Comparison of ENCODE assay signal across 21 cellular contexts in the genomic region with DNA sequence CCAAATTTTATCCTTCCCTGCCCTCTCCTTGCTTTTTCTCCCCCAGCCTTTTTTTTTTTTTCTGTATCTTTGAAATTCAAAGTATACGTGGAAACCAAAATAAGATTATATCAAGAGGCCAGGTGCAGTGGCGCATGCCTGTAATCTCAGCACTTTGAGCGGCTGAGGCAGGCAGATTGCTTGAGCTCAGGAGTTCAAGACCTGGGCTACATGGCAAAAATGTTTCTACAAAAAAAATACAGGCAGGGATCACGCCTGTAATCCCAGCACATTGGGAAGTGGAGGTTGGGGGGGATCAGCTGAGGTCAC. TPM values are rescaled to one million over a fixed set of nuclear protein-coding genes. Genes with fewer than 3 reads are reported as not detected.
DNase-seq lines count a peak whose midpoint lies in the region; ATAC-seq, FAIRE-seq and TF ChIP-seq lines count a peak whose summit lies in the region.
"Had no signal": no experiment of that assay in that cellular context is flagged by ENCODE, and none has a peak within 500 bp of the region (broad histone marks: within the 10 kb centered on the region; RNA-seq: fewer than 3 reads in every experiment).

No MANE protein-coding gene starts in this region.

- 56 to 70% (median 61%) methylated on average over 4 of the region's 4 CpGs for WGBS in psoas muscle, 3 donors

- no peak overlapping the region for H3K27ac ChIP-seq in astrocyte (ENCODE audit: low read depth, low read length)
- peak overlapping the region; percentile 53 for H3K27ac ChIP-seq in psoas muscle
- H3K27ac ChIP-seq: C4-2B had no signal

- H3K79me2 ChIP-seq in astrocyte (ENCODE audit: insufficient read depth, low read length): no peaks in the 10 kb centered on the region

- H3K4me3 Mint-ChIP-seq in astrocyte (ENCODE audit: unreplicated experiment): no peak overlapping the region
- H3K4me3 Mint-ChIP-seq in mesothelial cell of epicardium: no peak overlapping the region

- no peak overlapping the region for H3K9ac ChIP-seq in astrocyte (ENCODE audit: low read length)

- DNase-seq in astrocyte (ENCODE audit: low read depth) (no peak), mesothelial cell of epicardium (ENCODE audit: low spot score in 2 of 2, unreplicated experiment in 2 of 2) (no peak), psoas muscle (no peak), NCI-H146 (lab: John Stamatoyannopoulos, UW) (no peak), GM10266 (ENCODE audit: extremely low spot score) (no peak), middle frontal gyrus (ENCODE audit: extremely low spot score, low spot score) (no peak), GM13976 (ENCODE audit: low spot score) (no peak)
- DNase-seq: BE2C; CD4-positive, alpha-beta memory T cell; COR-L47; DMS153; DMS79 treated with DMSO at 0.1 percent for 48 hours; EL had no signal

- no peaks in the 10 kb centered on the region for H3K27me3 Mint-ChIP-seq in astrocyte (ENCODE audit: low read depth, unreplicated experiment)
- H3K27me3 Mint-ChIP-seq in mesothelial cell of epicardium (ENCODE audit: low read depth): no peaks in the 10 kb centered on the region
- H3K27me3 Mint-ChIP-seq: CD4-positive, alpha-beta memory T cell had no signal

- TF ChIP-seq CTCF in astrocyte (IDR thresholded peaks at IDR 0.05; ENCODE audit: insufficient read depth, low read depth, low read length): no peak
- TF ChIP-seq CTCF in mesothelial cell of epicardium (IDR thresholded peaks at IDR 0.05; ENCODE audit: unreplicated experiment): no peak
- TF ChIP-seq CTCF in psoas muscle (IDR thresholded peaks at IDR 0.05): no peak
- no peak for TF ChIP-seq CTCF in GM10266 (IDR thresholded peaks at IDR 0.05; ENCODE audit: control insufficient read depth, insufficient read depth, low read depth, missing control alignments)
- TF ChIP-seq CTCF in GM13976 (IDR thresholded peaks at IDR 0.05; ENCODE audit: borderline replicate concordance, control extremely low read depth, extremely low read depth, insufficient read depth, missing control alignments): no peak

- no peak for FAIRE-seq in astrocyte (lab: Jason Lieb, UNC)
- FAIRE-seq: A204.1, D721Med, G401.6, H1, HepG2, HTR-8/SVneo had no signal

- no peak overlapping the region for H3K4me2 ChIP-seq in astrocyte (ENCODE audit: low read length)

- no peaks in the 10 kb centered on the region for H3K27me3 ChIP-seq in astrocyte (ENCODE audit: insufficient read depth, low read length)
- H3K27me3 ChIP-seq in psoas muscle (ENCODE audit: insufficient read depth in 3 of 3, low read length in 2 of 3): no peaks in the 10 kb centered on the region
- H3K27me3 ChIP-seq: BE2C had no signal

- no peaks in the 10 kb centered on the region for H3K36me3 ChIP-seq in astrocyte (ENCODE audit: insufficient read depth, low read length)
- no peaks in the 10 kb centered on the region for H3K36me3 ChIP-seq in psoas muscle (ENCODE audit: insufficient read depth in 1 of 2, low read depth in 1 of 2)
- H3K36me3 ChIP-seq: BE2C, HAP-1 had no signal

- H3K9me3 ChIP-seq in astrocyte (ENCODE audit: insufficient read depth, low read depth, low read length) (no peaks in the 10 kb centered on the region), psoas muscle (no peaks in the 10 kb centered on the region)
- H3K9me3 ChIP-seq: BE2C, HAP-1 had no signal

- H2AFZ ChIP-seq in astrocyte (ENCODE audit: low read depth, low read length): no peak overlapping the region

- H3K4me1 ChIP-seq in astrocyte (ENCODE audit: insufficient read depth, low read length): peaks cover 3% of the 10 kb centered on the region
- peaks cover 13% of the 10 kb centered on the region for H3K4me1 ChIP-seq in psoas muscle

- in situ Hi-C loops in GM13976 (cut with MboI; ENCODE audit: low sequenced_read_pairs, unreplicated experiment): no loop called here

- peaks cover 2% of the 10 kb centered on the region for H3K4me1 Mint-ChIP-seq in astrocyte (ENCODE audit: low read depth, unreplicated experiment)
- H3K4me1 Mint-ChIP-seq in mesothelial cell of epicardium: peaks cover 10% of the 10 kb centered on the region

- intact Hi-C loops in psoas muscle (cut with DNase I): no loop called here

- H3K27ac Mint-ChIP-seq in astrocyte (ENCODE audit: unreplicated experiment) (peak overlapping the region; percentile 58), mesothelial cell of epicardium (peak overlapping the region; percentile 61)
- H3K27ac Mint-ChIP-seq: CD4-positive, alpha-beta memory T cell had no signal

- H3K4me3 ChIP-seq in astrocyte (ENCODE audit: insufficient read depth, low read depth, low read length) (no peak overlapping the region), psoas muscle (no peak overlapping the region)
- H3K4me3 ChIP-seq: HAP-1 had no signal

- no peaks in the 10 kb centered on the region for H3K9me3 Mint-ChIP-seq in astrocyte (ENCODE audit: unreplicated experiment)
- no peaks in the 10 kb centered on the region for H3K9me3 Mint-ChIP-seq in mesothelial cell of epicardium
- H3K9me3 Mint-ChIP-seq: CD4-positive, alpha-beta memory T cell had no signal

- ATAC-seq in psoas muscle: peak in 1 of 4 donors; percentile 11
- ATAC-seq: HepG2 had no signal

- H4K20me1 ChIP-seq in astrocyte (ENCODE audit: insufficient read depth, low read length): no peaks in the 10 kb centered on the region

- H3K36me3 Mint-ChIP-seq in astrocyte (ENCODE audit: low read depth, unreplicated experiment) (peaks cover 2% of the 10 kb centered on the region), mesothelial cell of epicardium (no peaks in the 10 kb centered on the region)
- H3K36me3 Mint-ChIP-seq: CD4-positive, alpha-beta memory T cell had no signal

RNA-seq across cellular contexts. Expression of a gene that starts 6.6 kb away (rescaled TPM):
- total RNA-seq in astrocyte (75.5 and 78.3 TPM in 2 replicates), mesothelial cell of epicardium (78.4 to 93.9 TPM (median 93.7 TPM) in 3 replicates), psoas muscle (10 to 100 TPM; 43.7 to 69.3 (median 64.0) TPM)
- 100 to 1,000 TPM in 1 of 3 donors, 10 to 100 TPM in 2; 46.8 to 107 (median 72.0) TPM for polyA plus RNA-seq in psoas muscle

RNA-seq across cellular contexts. Expression of a gene that starts 9.3 kb away (rescaled TPM):
- total RNA-seq in astrocyte: 179 and 190 TPM in 2 replicates
- total RNA-seq in mesothelial cell of epicardium: 176 to 183 TPM (median 182 TPM) in 3 replicates
- total RNA-seq in psoas muscle: 100 to 1,000 TPM; 164 to 240 (median 208) TPM
- 100 to 1,000 TPM; 161 to 367 (median 163) TPM for polyA plus RNA-seq in psoas muscle

RNA-seq across cellular contexts. Expression of a gene that starts 19.9 kb away (rescaled TPM):
- total RNA-seq in astrocyte (37.4 and 46.5 TPM in 2 replicates), mesothelial cell of epicardium (35.5 to 40.5 TPM (median 38.4 TPM) in 3 replicates), psoas muscle (100 to 1,000 TPM in 2 of 4 donors, 10 to 100 TPM in 2; 86.1 to 137 (median 99.8) TPM)
- 100 to 1,000 TPM; 140 to 174 (median 146) TPM for polyA plus RNA-seq in psoas muscle

RNA-seq across cellular contexts. Expression of a gene that starts 32.2 kb away (rescaled TPM):
- total RNA-seq in astrocyte (30.1 and 33.4 TPM in 2 replicates), mesothelial cell of epicardium (37.3 to 41.9 TPM (median 39.3 TPM) in 3 replicates), psoas muscle (10 to 100 TPM in 3 of 4 donors, 1 to 10 TPM in 1; 7.4 to 19.8 (median 16.5) TPM)
- polyA plus RNA-seq in psoas muscle: 10 to 100 TPM in 2 of 3 donors, 1 to 10 TPM in 1; 7.6 to 20.4 (median 20.2) TPM

RNA-seq across cellular contexts. Expression of a gene that starts 32.5 kb away (rescaled TPM):
- 9.9 and 11.1 TPM in 2 replicates for total RNA-seq in astrocyte
- 36.9 to 39.2 TPM (median 39.0 TPM) in 3 replicates for total RNA-seq in mesothelial cell of epicardium
- total RNA-seq in psoas muscle: 10 to 100 TPM; 18.5 to 32.1 (median 28.5) TPM
- polyA plus RNA-seq in psoas muscle: 10 to 100 TPM; 22.1 to 31.5 (median 27.0) TPM
